21 cellular contexts compared by ENCODE assay signal in genomic region chr2:175342085-175342484, GRCh38.
A peak's percentile ranks its signal among the peaks of the same experiment; 100 is the strongest.
DNase-seq lines count a peak whose midpoint lies in the region; FAIRE-seq and TF ChIP-seq lines count a peak whose summit lies in the region.
"Had no signal": no experiment of that assay in that cellular context is flagged by ENCODE, and none has a peak within 500 bp of the region (broad histone marks: within the 10 kb centered on the region; RNA-seq: fewer than 3 reads in every experiment).

No MANE protein-coding gene starts in this region.

- no peak overlapping the region for H3K4me2 ChIP-seq in smooth muscle cell
- H3K4me2 ChIP-seq: BLaER1 had no signal

- H3K4me1 Mint-ChIP-seq in activated naive CD4-positive, alpha-beta T cell treated with anti-CD3 and anti-CD28 coated beads for 36 hours (ENCODE audit: low read depth) = no peaks in the 10 kb centered on the region
- H3K4me1 Mint-ChIP-seq: B cell; CD8-positive, alpha-beta memory T cell had no signal

- H3K9me3 ChIP-seq in HEK293 (ENCODE audit: control insufficient read depth, insufficient read depth, low read depth, low read length) = no peaks in the 10 kb centered on the region
- H3K9me3 ChIP-seq in smooth muscle cell (replicated peaks; ENCODE audit: low read depth) = peaks cover 13% of the 10 kb centered on the region

- no peaks in the 10 kb centered on the region for H3F3A ChIP-seq in smooth muscle cell (ENCODE audit: low read depth)

- H3K27me3 Mint-ChIP-seq in activated naive CD4-positive, alpha-beta T cell treated with anti-CD3 and anti-CD28 coated beads for 36 hours (ENCODE audit: low read depth) = peaks cover 12% of the 10 kb centered on the region

- H3K36me3 Mint-ChIP-seq in activated naive CD4-positive, alpha-beta T cell treated with anti-CD3 and anti-CD28 coated beads for 36 hours (ENCODE audit: low read depth) = peaks cover 5% of the 10 kb centered on the region

- H3K9me3 Mint-ChIP-seq in activated naive CD4-positive, alpha-beta T cell treated with anti-CD3 and anti-CD28 coated beads for 36 hours = peaks cover 20% of the 10 kb centered on the region

- peaks cover under 1% of the 10 kb centered on the region for H3K27me3 ChIP-seq in smooth muscle cell (ENCODE audit: low read depth)
- H3K27me3 ChIP-seq: BLaER1 had no signal

- H3K36me3 ChIP-seq in HEK293 (ENCODE audit: control insufficient read depth in 2 of 2, insufficient read depth in 1 of 2, low read length in 2 of 2) (no peaks in the 10 kb centered on the region), smooth muscle cell (ENCODE audit: low read depth) (peaks cover 4% of the 10 kb centered on the region)
- H3K36me3 ChIP-seq: BLaER1 had no signal

- H3K4me1 ChIP-seq in HEK293 (ENCODE audit: control insufficient read depth, insufficient read depth, low read length) (no peaks in the 10 kb centered on the region), smooth muscle cell (ENCODE audit: low read depth) (no peaks in the 10 kb centered on the region)
- H3K4me1 ChIP-seq: BLaER1 had no signal

- H2AFZ ChIP-seq in smooth muscle cell (ENCODE audit: low read depth) = no peak overlapping the region
- H2AFZ ChIP-seq: GM23248 had no signal

- no peak overlapping the region for H3K4me3 ChIP-seq in HEK293 (ENCODE audit: low read depth, low read length)
- H3K4me3 ChIP-seq in smooth muscle cell = no peak overlapping the region
- H3K4me3 ChIP-seq: BLaER1, GM12878, GM23248 had no signal

- DNase-seq in OCI-M1 (lab: John Stamatoyannopoulos, UW) = peak; percentile 6
- no peak for DNase-seq in frontal cortex (ENCODE audit: low spot score in 2 of 2)
- no peak for DNase-seq in smooth muscle cell (lab: John Stamatoyannopoulos, UW; ENCODE audit: unreplicated experiment)
- no peak for DNase-seq in DMS79 treated with DMSO at 0.1 percent for 48 hours (lab: John Stamatoyannopoulos, UW)
- no peak for DNase-seq in activated naive CD4-positive, alpha-beta T cell treated with anti-CD3 and anti-CD28 coated beads for 36 hours
- DNase-seq: CD4-positive, alpha-beta T cell; CD8-positive, alpha-beta memory T cell; DMS153; EL; GDM1; GM23248; H7; HCEC 1CT had no signal

- no peaks in the 10 kb centered on the region for H3K79me2 ChIP-seq in smooth muscle cell (ENCODE audit: low read depth)

- CTCF ChIA-PET in HEK293 (lab: Yijun Ruan, JAX) = interaction anchor here (0.6 kb wide), 1 partner anchor 9 kb away, joined by 3 read pairs; no protein-coding TSS in a partner anchor
- CTCF ChIA-PET in activated naive CD4-positive, alpha-beta T cell treated with anti-CD3 and anti-CD28 coated beads for 36 hours (lab: Charles Lee) = interaction anchor here (0.6 kb wide), 1 partner anchor 25 kb away, joined by 3 read pairs; no protein-coding TSS in a partner anchor

- peak; percentile 86 for FAIRE-seq in frontal cortex (lab: Jason Lieb, UNC)
- FAIRE-seq: D721Med, GM12878, GM19239, H1 had no signal

- POLR2A ChIA-PET in HEK293 (lab: Yijun Ruan, JAX) = no interaction called here

- intact Hi-C loops in activated naive CD4-positive, alpha-beta T cell treated with anti-CD3 and anti-CD28 coated beads for 36 hours (cut with micrococcal nuclease) = no loop called here

- TF ChIP-seq CTCF in HEK293 (tag by site-specific recombination; IDR thresholded peaks at IDR 0.05) (no peak), smooth muscle cell (IDR thresholded peaks at IDR 0.05; ENCODE audit: borderline replicate concordance, insufficient read depth, poor library complexity, severe bottlenecking) (no peak)

- no peak overlapping the region for H3K9ac ChIP-seq in smooth muscle cell (ENCODE audit: low read depth)
- H3K9ac ChIP-seq: BLaER1, GM23248 had no signal

- no peaks in the 10 kb centered on the region for H4K20me1 ChIP-seq in smooth muscle cell (ENCODE audit: low read depth)
- H4K20me1 ChIP-seq: BLaER1 had no signal

- H3K4me3 Mint-ChIP-seq in activated naive CD4-positive, alpha-beta T cell treated with anti-CD3 and anti-CD28 coated beads for 36 hours = no peak overlapping the region
- H3K4me3 Mint-ChIP-seq: B cell; CD4-positive, alpha-beta T cell; CD8-positive, alpha-beta memory T cell had no signal

- H3K27ac ChIP-seq in HEK293 (ENCODE audit: extremely low read depth, low read depth, low read length) (no peak overlapping the region), smooth muscle cell (ENCODE audit: low read depth) (no peak overlapping the region)
- H3K27ac ChIP-seq: BLaER1, C4-2B, GM23248 had no signal

- no peak overlapping the region for H3K27ac Mint-ChIP-seq in activated naive CD4-positive, alpha-beta T cell treated with anti-CD3 and anti-CD28 coated beads for 36 hours
- H3K27ac Mint-ChIP-seq: B cell; CD4-positive, alpha-beta T cell had no signal

TF ChIP-seq in HEK293, 187 proteins besides CTCF, POLR2A, EP300 and RAD21:
- TF ChIP-seq WT1 (tag by site-specific recombination; IDR thresholded peaks at IDR 0.05) (no peak), ZNF423 (tag by site-specific recombination; IDR thresholded peaks at IDR 0.05) (no peak), SETDB1 (IDR thresholded peaks at IDR 0.05; ENCODE audit: insufficient read length, low read length) (peak; percentile 60), ZNF501 (tag by site-specific recombination; IDR thresholded peaks at IDR 0.05) (no peak)
